ENCODE assay signal across 9 cellular contexts in genomic region chr17:44220211-44221071, GRCh38. TPM values are rescaled to one million over a fixed set of nuclear protein-coding genes. Genes with fewer than 3 reads are reported as not detected.
DNase-seq lines count a peak whose midpoint lies in the region; ATAC-seq, FAIRE-seq and TF ChIP-seq lines count a peak whose summit lies in the region.
"Had no signal": no experiment of that assay in that cellular context is flagged by ENCODE, and none has a peak within 500 bp of the region (broad histone marks: within the 10 kb centered on the region; RNA-seq: fewer than 3 reads in every experiment).

No MANE protein-coding gene starts in this region.

- no peaks in the 10 kb centered on the region for H3K27me3 Mint-ChIP-seq in T-helper 2 cell treated with Interferon-gamma antibody and Interleukin-4, amounts not matched to agents 5 μg/mL and 100 μg/mL, for 36 hours (ENCODE audit: low read depth)
- no peaks in the 10 kb centered on the region for H3K27me3 Mint-ChIP-seq in MCF 10A (ENCODE audit: insufficient read depth, unreplicated experiment)

- peak overlapping the region; percentile 97 for H3K27ac ChIP-seq in HUES64 (ENCODE audit: low read depth, low read length)
- peak overlapping the region; percentile 14 for H3K27ac ChIP-seq in iPS-20b (ENCODE audit: low read length)
- H3K27ac ChIP-seq in small intestine (ENCODE audit: low read depth in 1 of 2, low read length in 1 of 2): peak overlapping the region; percentile 93 to 98

- DNase-seq in GM12864 (ENCODE audit: low read depth): no peak
- peak; percentile 50 for DNase-seq in T-helper 2 cell treated with Interferon-gamma antibody and Interleukin-4, amounts not matched to agents 5 μg/mL and 100 μg/mL, for 36 hours (ENCODE audit: low spot score)
- DNase-seq in MCF 10A (ENCODE audit: unreplicated experiment): peak; percentile 42
- DNase-seq in small intestine: peak; percentile 48
- DNase-seq in SKM-1 (lab: John Stamatoyannopoulos, UW; ENCODE audit: unreplicated experiment): no peak

- WGBS in HUES64: under 1% methylated on average over 105 of the region's 109 CpGs
- WGBS in small intestine, 3 donors: 0% methylated on average over 61 to 109 of the region's 109 CpGs

- peaks cover 29% of the 10 kb centered on the region for H3K4me1 Mint-ChIP-seq in T-helper 2 cell treated with Interferon-gamma antibody and Interleukin-4, amounts not matched to agents 5 μg/mL and 100 μg/mL, for 36 hours (ENCODE audit: low read depth)
- H3K4me1 Mint-ChIP-seq in MCF 10A (ENCODE audit: insufficient read depth, unreplicated experiment): peaks cover 30% of the 10 kb centered on the region

- no peaks in the 10 kb centered on the region for H3K9me3 Mint-ChIP-seq in T-helper 2 cell treated with Interferon-gamma antibody and Interleukin-4, amounts not matched to agents 5 μg/mL and 100 μg/mL, for 36 hours
- H3K9me3 Mint-ChIP-seq in MCF 10A (ENCODE audit: unreplicated experiment): no peaks in the 10 kb centered on the region

- peak overlapping the region; percentile 98 for H3K27ac Mint-ChIP-seq in T-helper 2 cell treated with Interferon-gamma antibody and Interleukin-4, amounts not matched to agents 5 μg/mL and 100 μg/mL, for 36 hours
- peak overlapping the region; percentile 86 for H3K27ac Mint-ChIP-seq in MCF 10A (ENCODE audit: low read depth, unreplicated experiment)

- H3K36me3 ChIP-seq in HUES64 (ENCODE audit: insufficient read depth, low read length) (peaks cover 18% of the 10 kb centered on the region), iPS-20b (ENCODE audit: insufficient read depth, low read depth, low read length) (peaks cover 22% of the 10 kb centered on the region), small intestine (ENCODE audit: control insufficient read depth in 2 of 2, insufficient read depth in 2 of 2, low read length in 2 of 2) (peaks cover 0 to 5% of the 10 kb centered on the region in 2 donors)

- peak overlapping the region; percentile 87 for H3K4me3 ChIP-seq in GM12864 (ENCODE audit: low read depth, low read length)
- H3K4me3 ChIP-seq in HUES64 (ENCODE audit: low read length): peak overlapping the region; percentile 82
- peak overlapping the region; percentile 90; the same call in 1 of the 2 replicates for H3K4me3 ChIP-seq in iPS-20b (ENCODE audit: low read length)
- peak overlapping the region; percentile 88 to 95 for H3K4me3 ChIP-seq in small intestine (ENCODE audit: low read depth in 1 of 2, low read length in 2 of 2)

- peaks cover 12% of the 10 kb centered on the region for H3K4me1 ChIP-seq in HUES64 (ENCODE audit: insufficient read depth, low read length)
- peaks cover 6% of the 10 kb centered on the region for H3K4me1 ChIP-seq in iPS-20b (ENCODE audit: insufficient read depth, low read length)
- peaks cover 7 to 13% of the 10 kb centered on the region in 2 donors for H3K4me1 ChIP-seq in small intestine (ENCODE audit: control insufficient read depth in 2 of 2, insufficient read depth in 1 of 2, low read depth in 1 of 2, low read length in 1 of 2)

- H3K9me3 ChIP-seq in HUES64 (ENCODE audit: insufficient read depth, low read depth, low read length) (no peaks in the 10 kb centered on the region), iPS-20b (ENCODE audit: insufficient read depth, low read depth, low read length) (no peaks in the 10 kb centered on the region), small intestine (ENCODE audit: control insufficient read depth, low read depth) (no peaks in the 10 kb centered on the region)

- no TSS peak for BruUV-seq in MCF 10A (replicated peaks; lab: Mats Ljungman, UMichigan)

- peak overlapping the region; percentile 94 for H3K4me3 Mint-ChIP-seq in T-helper 2 cell treated with Interferon-gamma antibody and Interleukin-4, amounts not matched to agents 5 μg/mL and 100 μg/mL, for 36 hours
- peak overlapping the region; percentile 98 for H3K4me3 Mint-ChIP-seq in MCF 10A (ENCODE audit: unreplicated experiment)

- intact Hi-C loops in MCF 10A (cut with micrococcal nuclease): loop anchor here (2.0 kb wide), 1 partner anchor 104 kb away; the partner anchor contains the start of gene SLC25A39

- peaks cover 32% of the 10 kb centered on the region for H3K36me3 Mint-ChIP-seq in T-helper 2 cell treated with Interferon-gamma antibody and Interleukin-4, amounts not matched to agents 5 μg/mL and 100 μg/mL, for 36 hours (ENCODE audit: low read depth)
- H3K36me3 Mint-ChIP-seq in MCF 10A (ENCODE audit: insufficient read depth, unreplicated experiment): peaks cover 29% of the 10 kb centered on the region

- H3K9ac ChIP-seq in HUES64 (ENCODE audit: low read depth, low read length): peak overlapping the region; percentile 98
- H3K9ac ChIP-seq in iPS-20b (ENCODE audit: low read depth, low read length): peak overlapping the region; percentile 96

- CTCF ChIA-PET in MCF 10A (lab: Yijun Ruan, JAX): interaction anchor here (0.6 to 1.7 kb wide), 5 partner anchors 36 to 212 kb away, joined by 3 to 5 read pairs (median 3); partner anchors contain the start of gene SLC25A39

- POLR2A ChIA-PET in MCF 10A (lab: Yijun Ruan, JAX): interaction anchor here (0.6 to 7.4 kb wide), 26 partner anchors 11 to 829 kb away, joined by 3 to 65 read pairs (median 5); partner anchors contain the start of genes ATXN7L3, GPATCH8, GRN and LSM12

- H3K27me3 ChIP-seq in HUES64 (ENCODE audit: insufficient read depth, low read length): no peaks in the 10 kb centered on the region; the same call in 1 of the 2 replicates
- H3K27me3 ChIP-seq in iPS-20b (ENCODE audit: insufficient read depth, low read length): no peaks in the 10 kb centered on the region; the same call in 1 of the 2 replicates
- no peaks in the 10 kb centered on the region for H3K27me3 ChIP-seq in small intestine (ENCODE audit: control insufficient read depth in 2 of 2, insufficient read depth in 2 of 2, low read length in 2 of 2)

- ATAC-seq in HG02870 (IDR thresholded peaks at IDR 0.05; ENCODE audit: unreplicated experiment): no peak

- TF ChIP-seq CTCF in GM12864 (IDR thresholded peaks at IDR 0.05; ENCODE audit: low read depth, low read length, missing control alignments) (no peak), MCF 10A (IDR thresholded peaks at IDR 0.05; ENCODE audit: unreplicated experiment) (no peak)

- FAIRE-seq in small intestine (lab: Jason Lieb, UNC): no peak

RNA-seq across cellular contexts. Expression of gene UBTF, which starts 1.0 kb away (rescaled TPM):
- 78.3 TPM for polyA plus RNA-seq in HUES64 (2013, experiment 1 of 2)
- polyA plus RNA-seq in HUES64 (2013, experiment 2 of 2): 65.2 TPM
- total RNA-seq in MCF 10A (2022): 71.4 and 79.7 TPM in 2 replicates
- polyA plus RNA-seq in small intestine: 10 to 100 TPM; 32.7 to 39.0 (median 37.3) TPM

RNA-seq across cellular contexts. Expression of gene ATXN7L3, which starts 20.8 kb away (rescaled TPM):
- 63.7 TPM for polyA plus RNA-seq in HUES64 (2013, experiment 1 of 2)
- polyA plus RNA-seq in HUES64 (2013, experiment 2 of 2): 69.1 TPM
- total RNA-seq in MCF 10A (2022): 65.7 and 74.8 TPM in 2 replicates
- 10 to 100 TPM; 40.3 to 44.1 (median 43.2) TPM for polyA plus RNA-seq in small intestine

RNA-seq across cellular contexts. Expression of gene TMUB2, which starts 33.7 kb away (rescaled TPM):
- polyA plus RNA-seq in HUES64 (2013, experiment 1 of 2): 17.6 TPM
- polyA plus RNA-seq in HUES64 (2013, experiment 2 of 2): 16.2 TPM
- 26.5 and 37.7 TPM in 2 replicates for total RNA-seq in MCF 10A (2022)
- 10 to 100 TPM; 28.7 to 34.9 (median 29.7) TPM for polyA plus RNA-seq in small intestine

RNA-seq across cellular contexts. Expression of gene SLC4A1, which starts 47.5 kb away (rescaled TPM):
- not detected for polyA plus RNA-seq in HUES64 (2013, experiment 1 of 2)
- not detected for polyA plus RNA-seq in HUES64 (2013, experiment 2 of 2)
- not detected in 2 replicates for total RNA-seq in MCF 10A (2022)
- polyA plus RNA-seq in small intestine: not detected
- total RNA-seq: glomerular endothelial cell had no signal

RNA-seq across cellular contexts. Expression of gene ASB16, which starts 49.9 kb away (rescaled TPM):
- polyA plus RNA-seq in HUES64 (2013, experiment 1 of 2): not detected
- not detected for polyA plus RNA-seq in HUES64 (2013, experiment 2 of 2)
- total RNA-seq in MCF 10A (2022): not detected in 2 replicates
- under 1 TPM in 1 of 3 donors, not detected in 2; 0.15 TPM for polyA plus RNA-seq in small intestine

Comparison
In these comparisons a context has a peak if more than half of its experiments do, and no peak if none do; other contexts are left out.
1. DNase-seq: peak in T-helper 2 cell treated with Interferon-gamma antibody and Interleukin-4, amounts not matched to agents 5 μg/mL and 100 μg/mL, for 36 hours (single experiment), MCF 10A (single experiment) and small intestine (single experiment); none in GM12864 (single experiment) and SKM-1 (single experiment).
2. H3K27ac ChIP-seq: peak in every context shown above with its lines; median percentile 97 in HUES64; 96 in small intestine; 14 in iPS-20b.
3. Peak in every context shown above with its lines, with median percentiles within 50 percentile points of each other: H3K4me3 ChIP-seq.